ENCODE assay signal across 10 cellular contexts in genomic region chr14:55458800-55459577, GRCh38.
DNase-seq lines count a peak whose midpoint lies in the region; ATAC-seq and TF ChIP-seq lines count a peak whose summit lies in the region.
"Had no signal": no experiment of that assay in that cellular context is flagged by ENCODE, and none has a peak within 500 bp of the region (broad histone marks: within the 10 kb centered on the region; RNA-seq: fewer than 3 reads in every experiment).

No MANE protein-coding gene starts in this region.

- no peak overlapping the region for H3K27ac ChIP-seq in RWPE1
- H3K27ac ChIP-seq: BLaER1 had no signal

- H3K9me3 Mint-ChIP-seq in activated T-cell treated with anti-CD3 and anti-CD28 coated beads, Interleukin-2, amount 50 U/mL, for 24 hours: no peaks in the 10 kb centered on the region
- no peaks in the 10 kb centered on the region for H3K9me3 Mint-ChIP-seq in stimulated activated memory B cell treated with anti-CD40 and anti-IgM and Interleukin-4, amounts not matched to agents 10 μg/mL and 1 μg/mL and 100 μg/mL, for 72 hours

- DNase-seq in activated T-cell treated with anti-CD3 and anti-CD28 coated beads, Interleukin-2, amount 50 U/mL, for 24 hours: no peak
- no peak for DNase-seq in activated T-cell treated with anti-CD3 and anti-CD28 coated beads, Interleukin-2, amount 50 U/mL, for 48 hours
- DNase-seq in RWPE1 (ENCODE audit: low spot score): peak; percentile 73
- DNase-seq in NCI-H2029 (lab: John Stamatoyannopoulos, UW): no peak
- no peak for DNase-seq in activated gamma-delta T cell (lab: John Stamatoyannopoulos, UW)
- DNase-seq in SHP77 treated with DMSO at 0.1 percent for 48 hours (lab: John Stamatoyannopoulos, UW): no peak
- DNase-seq: NCI-H524 had no signal

- peak; percentile 93 for ATAC-seq in HG02852 (IDR thresholded peaks at IDR 0.05; ENCODE audit: unreplicated experiment)
- peak; percentile 73 for ATAC-seq in stimulated activated memory B cell treated with anti-CD40 and anti-IgM and Interleukin-4, amounts not matched to agents 10 μg/mL and 1 μg/mL and 100 μg/mL, for 72 hours

- no peak overlapping the region for H3K4me3 Mint-ChIP-seq in activated T-cell treated with anti-CD3 and anti-CD28 coated beads, Interleukin-2, amount 50 U/mL, for 24 hours
- H3K4me3 Mint-ChIP-seq in stimulated activated memory B cell treated with anti-CD40 and anti-IgM and Interleukin-4, amounts not matched to agents 10 μg/mL and 1 μg/mL and 100 μg/mL, for 72 hours: no peak overlapping the region

- CTCF ChIA-PET in RWPE1 (lab: Yijun Ruan, JAX): interaction anchor here (0.6 to 1.2 kb wide), 2 partner anchors 12 to 188 kb away, joined by 3 read pairs; no protein-coding TSS in a partner anchor

- peak overlapping the region; percentile 51 for H3K27ac Mint-ChIP-seq in activated T-cell treated with anti-CD3 and anti-CD28 coated beads, Interleukin-2, amount 50 U/mL, for 24 hours
- no peak overlapping the region for H3K27ac Mint-ChIP-seq in stimulated activated memory B cell treated with anti-CD40 and anti-IgM and Interleukin-4, amounts not matched to agents 10 μg/mL and 1 μg/mL and 100 μg/mL, for 72 hours

- peaks cover 9% of the 10 kb centered on the region for H3K27me3 Mint-ChIP-seq in activated T-cell treated with anti-CD3 and anti-CD28 coated beads, Interleukin-2, amount 50 U/mL, for 24 hours
- H3K27me3 Mint-ChIP-seq in stimulated activated memory B cell treated with anti-CD40 and anti-IgM and Interleukin-4, amounts not matched to agents 10 μg/mL and 1 μg/mL and 100 μg/mL, for 72 hours: peaks cover 23% of the 10 kb centered on the region

- TF ChIP-seq CTCF in RWPE1 (conservative IDR thresholded peaks at IDR 0.05; ENCODE audit: low read depth): no peak

- no peaks in the 10 kb centered on the region for H3K36me3 Mint-ChIP-seq in activated T-cell treated with anti-CD3 and anti-CD28 coated beads, Interleukin-2, amount 50 U/mL, for 24 hours (ENCODE audit: low read depth)
- H3K36me3 Mint-ChIP-seq in stimulated activated memory B cell treated with anti-CD40 and anti-IgM and Interleukin-4, amounts not matched to agents 10 μg/mL and 1 μg/mL and 100 μg/mL, for 72 hours: no peaks in the 10 kb centered on the region

- POLR2A ChIA-PET in RWPE1 (lab: Yijun Ruan, JAX; ENCODE audit: low non-redundant PET): no interaction called here

- H3K4me1 Mint-ChIP-seq in activated T-cell treated with anti-CD3 and anti-CD28 coated beads, Interleukin-2, amount 50 U/mL, for 24 hours (ENCODE audit: low read depth): peaks cover 31% of the 10 kb centered on the region
- H3K4me1 Mint-ChIP-seq in stimulated activated memory B cell treated with anti-CD40 and anti-IgM and Interleukin-4, amounts not matched to agents 10 μg/mL and 1 μg/mL and 100 μg/mL, for 72 hours: peaks cover 13% of the 10 kb centered on the region
